ENCODE assay signal across 8 cellular contexts in genomic region chr5:44862808-44863207, GRCh38. TPM values are rescaled to one million over a fixed set of nuclear protein-coding genes. Genes with fewer than 3 reads are reported as not detected.
A peak's percentile ranks its signal among the peaks of the same experiment; 100 is the strongest.
DNase-seq lines count a peak whose midpoint lies in the region; ATAC-seq and TF ChIP-seq lines count a peak whose summit lies in the region.

No MANE protein-coding gene starts in this region.

- no peak overlapping the region for H3K27ac ChIP-seq in RWPE1

- intact Hi-C loops in CD14-positive monocyte (cut with micrococcal nuclease): no loop called here

- DNase-seq in DMS 273 (lab: John Stamatoyannopoulos, UW; ENCODE audit: unreplicated experiment) (peak; percentile 9), DMS 273 treated with DMSO at 0.1 percent for 48 hours (lab: John Stamatoyannopoulos, UW) (no peak), RWPE1 (ENCODE audit: low spot score) (peak; percentile 18), CD14-positive monocyte (ENCODE audit: low spot score) (no peak), SKM-1 (lab: John Stamatoyannopoulos, UW; ENCODE audit: unreplicated experiment) (no peak), NCI-H2029 (lab: John Stamatoyannopoulos, UW) (no peak)

- H3K27me3 Mint-ChIP-seq in nephron (ENCODE audit: low read depth): no peaks in the 10 kb centered on the region
- peaks cover 0 to 2% (median 0%) of the 10 kb centered on the region in 3 donors for H3K27me3 Mint-ChIP-seq in CD14-positive monocyte (ENCODE audit: low read depth in 3 of 3)

- H3K9me3 Mint-ChIP-seq in nephron (peaks cover 3% of the 10 kb centered on the region), CD14-positive monocyte (peaks cover 0 to 3% (median 0%) of the 10 kb centered on the region in 7 donors)

- CTCF ChIA-PET in RWPE1 (lab: Yijun Ruan, JAX): interaction anchor here (0.6 to 0.9 kb wide), 7 partner anchors 8 to 91 kb away, joined by 3 to 5 read pairs (median 3); no protein-coding TSS in a partner anchor

- ATAC-seq in HG02759 (IDR thresholded peaks at IDR 0.05; ENCODE audit: unreplicated experiment): peak; percentile 66

- H3K4me3 Mint-ChIP-seq in nephron (no peak overlapping the region), CD14-positive monocyte (no peak overlapping the region)

- POLR2A ChIA-PET in RWPE1 (lab: Yijun Ruan, JAX; ENCODE audit: low non-redundant PET): no interaction called here

- peak overlapping the region in 1 of 3 experiments; percentile 31 for H3K27ac Mint-ChIP-seq in nephron
- no peak overlapping the region for H3K27ac Mint-ChIP-seq in CD14-positive monocyte

- H3K4me1 Mint-ChIP-seq in nephron (no peaks in the 10 kb centered on the region), CD14-positive monocyte (no peaks in the 10 kb centered on the region)

- peak; percentile 57 for TF ChIP-seq CTCF in RWPE1 (conservative IDR thresholded peaks at IDR 0.05; ENCODE audit: low read depth)
- peak; percentile 44 to 51 (median 46) for TF ChIP-seq CTCF in nephron (IDR thresholded peaks at IDR 0.05; ENCODE audit: unreplicated experiment in 3 of 3)
- TF ChIP-seq CTCF in CD14-positive monocyte (IDR thresholded peaks at IDR 0.05): no peak

- H3K36me3 Mint-ChIP-seq in nephron (ENCODE audit: low read depth) (no peaks in the 10 kb centered on the region), CD14-positive monocyte (no peaks in the 10 kb centered on the region)

RNA-seq across cellular contexts. Expression of gene MRPS30, which starts 54.1 kb away (rescaled TPM):
- 10 to 100 TPM; 24.7 to 28.1 TPM for polyA plus RNA-seq in CD14-positive monocyte

Comparison
In these comparisons a context has a peak if more than half of its experiments do, and no peak if none do; other contexts are left out.
1. DNase-seq: peak in DMS 273 (single experiment) and RWPE1 (single experiment); none in DMS 273 treated with DMSO at 0.1 percent for 48 hours (single experiment), CD14-positive monocyte (single experiment), SKM-1 (single experiment) and NCI-H2029 (single experiment).